In the genomic region with DNA sequence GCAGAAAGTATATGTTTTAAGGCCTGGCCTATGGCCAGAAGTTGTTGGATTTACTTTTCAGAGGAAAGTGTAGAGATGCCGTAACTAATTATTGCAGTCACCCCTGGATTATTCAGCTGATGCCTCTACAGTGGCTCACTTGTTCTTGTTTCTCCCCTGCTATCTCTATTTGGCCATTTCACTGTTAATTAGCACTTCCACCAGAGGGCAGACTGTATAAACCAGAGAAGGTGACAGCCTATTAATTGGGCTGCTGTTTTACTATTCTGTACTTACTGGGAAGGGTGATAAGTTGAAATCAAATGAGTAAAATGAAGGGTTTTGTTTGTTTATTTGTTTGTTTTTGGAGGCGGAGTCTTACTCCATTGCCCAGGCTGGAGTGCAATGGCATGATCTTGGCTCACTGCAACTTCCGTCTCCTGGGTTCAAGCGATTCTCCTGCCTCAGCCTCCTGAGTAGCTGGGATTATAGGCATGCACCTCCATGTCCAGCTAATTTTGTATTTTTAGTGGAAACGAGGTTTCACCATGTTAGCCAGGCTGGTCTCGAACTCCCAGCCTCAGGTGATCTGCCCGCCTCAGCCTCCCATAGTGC, we compare ENCODE assay signal across 8 cellular contexts.
DNase-seq lines count a peak whose midpoint lies in the region; ATAC-seq and TF ChIP-seq lines count a peak whose summit lies in the region.

No MANE protein-coding gene starts in this region.

- H3K4me3 ChIP-seq in AG04449 (ENCODE audit: low read depth, low read length) (no peak overlapping the region), GM12865 (ENCODE audit: low read depth, low read length) (no peak overlapping the region), RWPE2 (ENCODE audit: severe bottlenecking) (no peak overlapping the region), suprapubic skin (no peak overlapping the region)

- no peaks in the 10 kb centered on the region for H3K36me3 Mint-ChIP-seq in glutamatergic neuron (ENCODE audit: unreplicated experiment)

- H3K9me3 ChIP-seq in RWPE2 (ENCODE audit: severe bottlenecking) (no peaks in the 10 kb centered on the region), suprapubic skin (no peaks in the 10 kb centered on the region)

- H3K27me3 ChIP-seq in RWPE2 (ENCODE audit: insufficient read depth, poor library complexity, severe bottlenecking) (no peaks in the 10 kb centered on the region), suprapubic skin (no peaks in the 10 kb centered on the region)

- TF ChIP-seq EP300 in suprapubic skin (IDR thresholded peaks at IDR 0.05), result no peak

- H3K4me1 ChIP-seq in RWPE2 (ENCODE audit: insufficient read depth, poor library complexity, severe bottlenecking) (no peaks in the 10 kb centered on the region), suprapubic skin (peaks cover 11% of the 10 kb centered on the region)

- DNase-seq in AG04449 (ENCODE audit: low read depth, low spot score) (no peak), GM12865 (ENCODE audit: low read depth) (peak; percentile 26), RWPE2 (ENCODE audit: low spot score) (no peak), glutamatergic neuron (no peak), SK-N-DZ (ENCODE audit: low spot score) (no peak), suprapubic skin (ENCODE audit: low spot score in 2 of 2) (no peak)
- no peak for DNase-seq in effector CD4-positive, alpha-beta T cell

- no peaks in the 10 kb centered on the region for H3K27me3 Mint-ChIP-seq in glutamatergic neuron (ENCODE audit: unreplicated experiment)

- TF ChIP-seq POLR2A in suprapubic skin (IDR thresholded peaks at IDR 0.05), result no peak

- WGBS in suprapubic skin, result 92% methylated on average over 7 of the region's 7 CpGs

- TF ChIP-seq CTCF in AG04449 (IDR thresholded peaks at IDR 0.05; ENCODE audit: insufficient read depth, low read length, missing control alignments) (peak; percentile 39), GM12865 (IDR thresholded peaks at IDR 0.05; ENCODE audit: insufficient read depth, low read depth, low read length, missing control alignments) (peak; percentile 31), RWPE2 (IDR thresholded peaks at IDR 0.05; ENCODE audit: poor library complexity, severe bottlenecking) (peak; percentile 55), glutamatergic neuron (IDR thresholded peaks at IDR 0.05; ENCODE audit: partially characterized antibody, unreplicated experiment) (peak; percentile 45), suprapubic skin (IDR thresholded peaks at IDR 0.05) (peak in 1 of 2 donors; percentile 26)

- POLR2A ChIA-PET in AG04449 (lab: Yijun Ruan, JAX), result no interaction called here

- H3K27ac ChIP-seq in RWPE2 (ENCODE audit: poor library complexity, severe bottlenecking), result no peak overlapping the region
- no peak overlapping the region for H3K27ac ChIP-seq in suprapubic skin

- ATAC-seq in RWPE2 (ENCODE audit: low read depth) (no peak), HG02763 (IDR thresholded peaks at IDR 0.05; ENCODE audit: unreplicated experiment) (no peak)

- H3K9me3 Mint-ChIP-seq in glutamatergic neuron (ENCODE audit: unreplicated experiment), result no peaks in the 10 kb centered on the region

- no peaks in the 10 kb centered on the region for H3K4me1 Mint-ChIP-seq in glutamatergic neuron (ENCODE audit: low read depth, unreplicated experiment)

- no peak overlapping the region for H3K4me3 Mint-ChIP-seq in glutamatergic neuron (ENCODE audit: unreplicated experiment)

- CTCF ChIA-PET in AG04449 (lab: Yijun Ruan, JAX), result interaction anchor here (0.6 to 3.5 kb wide), 10 partner anchors 9 to 98 kb away, joined by 3 to 24 read pairs (median 4); no protein-coding TSS in a partner anchor

- no peak overlapping the region for H3K27ac Mint-ChIP-seq in glutamatergic neuron (ENCODE audit: unreplicated experiment)

- H3K36me3 ChIP-seq in RWPE2 (ENCODE audit: low read depth) (peaks cover 95% of the 10 kb centered on the region), suprapubic skin (peaks cover 87% of the 10 kb centered on the region)
